Comparison of ENCODE assay signal across 17 cellular contexts in genomic region chr6:72816022-72816421, GRCh38.
A peak's percentile ranks its signal among the peaks of the same experiment; 100 is the strongest.
DNase-seq lines count a peak whose midpoint lies in the region; ATAC-seq, FAIRE-seq and TF ChIP-seq lines count a peak whose summit lies in the region.
"Had no signal": no experiment of that assay in that cellular context is flagged by ENCODE, and none has a peak within 500 bp of the region (broad histone marks: within the 10 kb centered on the region; RNA-seq: fewer than 3 reads in every experiment).

No MANE protein-coding gene starts in this region.

- H3K4me2 ChIP-seq in A549, result no peak overlapping the region
- H3K4me2 ChIP-seq in K562 (ENCODE audit: insufficient read depth, low read length), result no peak overlapping the region
- no peak overlapping the region for H3K4me2 ChIP-seq in mammary epithelial cell (ENCODE audit: insufficient read depth, low read depth, low read length)
- H3K4me2 ChIP-seq: BLaER1 had no signal

- H3K9ac ChIP-seq in K562 (ENCODE audit: insufficient read depth in 1 of 2, low read depth in 2 of 2, low read length in 2 of 2) (no peak overlapping the region), mammary epithelial cell (ENCODE audit: insufficient read depth, low read length) (no peak overlapping the region)
- H3K9ac ChIP-seq: BLaER1 had no signal

- H4K20me1 ChIP-seq in K562 (replicated peaks; ENCODE audit: control insufficient read depth, insufficient read depth, low read length) (no peaks in the 10 kb centered on the region), mammary epithelial cell (ENCODE audit: insufficient read depth, low read length) (no peaks in the 10 kb centered on the region)

- H3K27ac ChIP-seq in A549 (no peak overlapping the region), HEK293 (ENCODE audit: extremely low read depth, low read depth, low read length) (no peak overlapping the region), K562 (ENCODE audit: extremely low read depth, low read depth, low read length) (no peak overlapping the region), mammary epithelial cell (ENCODE audit: insufficient read depth, low read depth, low read length) (no peak overlapping the region)
- H3K27ac ChIP-seq: BLaER1, C4-2B had no signal

- BruUV-seq in K562 (replicated peaks; lab: Mats Ljungman, UMichigan), result no TSS peak
- no TSS peak for BruUV-seq in mammary epithelial cell (replicated peaks; lab: Mats Ljungman, UMichigan)

- H3K4me1 ChIP-seq in A549, result no peaks in the 10 kb centered on the region
- 0 out of 2 replicates have a peak, but pooled peaks cover 5% of the 10 kb centered on the region for H3K4me1 ChIP-seq in HEK293 (ENCODE audit: control insufficient read depth, insufficient read depth, low read length)
- H3K4me1 ChIP-seq in K562 (replicated peaks in 1 of 2; ENCODE audit: control insufficient read depth in 2 of 2, insufficient read depth in 2 of 2, low read length in 2 of 2), result no peaks in the 10 kb centered on the region
- peaks cover 17% of the 10 kb centered on the region for H3K4me1 ChIP-seq in mammary epithelial cell (ENCODE audit: insufficient read depth, low read length)
- H3K4me1 ChIP-seq: HAP-1 had no signal

- TF ChIP-seq EP300 in A549 (IDR thresholded peaks at IDR 0.05) (no peak), K562 (IDR thresholded peaks at IDR 0.05; ENCODE audit: low read length) (no peak)

- intact Hi-C loops in K562 (cut with micrococcal nuclease) (no loop called here), mammary epithelial cell (cut with micrococcal nuclease) (no loop called here)

- no peak for TF ChIP-seq CTCF in A549 (IDR thresholded peaks at IDR 0.05)
- TF ChIP-seq CTCF in HEK293 (tag by site-specific recombination; IDR thresholded peaks at IDR 0.05), result no peak
- TF ChIP-seq CTCF in K562 (IDR thresholded peaks at IDR 0.05 in 2 of 3, conservative IDR thresholded peaks at IDR 0.05 in 1 of 3; ENCODE audit: insufficient read depth in 2 of 3, low read depth in 1 of 3, low read length in 3 of 3), result no peak
- no peak for TF ChIP-seq CTCF in mammary epithelial cell (conservative IDR thresholded peaks at IDR 0.05 in 1 of 2, IDR thresholded peaks at IDR 0.05 in 1 of 2; ENCODE audit: extremely low read depth in 1 of 2, insufficient read depth in 1 of 2, low read depth in 1 of 2, low read length in 2 of 2)

- POLR2A ChIA-PET in A549 (lab: Yijun Ruan, JAX) (no interaction called here), HEK293 (lab: Yijun Ruan, JAX) (no interaction called here), K562 (lab: Yijun Ruan, JAX) (no interaction called here)

- ATAC-seq in A549 (no peak), K562 (no peak)
- ATAC-seq: GM12878 had no signal

- dilution Hi-C loops in mammary epithelial cell (cut with HindIII; ENCODE audit: low sequenced_read_pairs), result no loop called here

- no peak overlapping the region for H3K4me3 ChIP-seq in A549
- H3K4me3 ChIP-seq in HEK293 (ENCODE audit: low read depth, low read length), result no peak overlapping the region
- H3K4me3 ChIP-seq in K562, result no peak overlapping the region
- no peak overlapping the region for H3K4me3 ChIP-seq in mammary epithelial cell (replicated peaks in 1 of 3; ENCODE audit: insufficient read depth in 1 of 3, low read depth in 2 of 3, low read length in 3 of 3)
- H3K4me3 ChIP-seq: BLaER1, GM12878, HAP-1 had no signal

- H3K27me3 ChIP-seq in K562 (ENCODE audit: control insufficient read depth in 2 of 2, insufficient read depth in 2 of 2, low read length in 2 of 2), result no peaks in the 10 kb centered on the region
- H3K27me3 ChIP-seq in mammary epithelial cell (ENCODE audit: insufficient read depth, low read length), result no peaks in the 10 kb centered on the region
- H3K27me3 ChIP-seq: BLaER1 had no signal

- WGBS in A549 (ENCODE audit: missing lambda C conversion rate), result 97% methylated on average over 1 of the region's 1 CpG
- 27% methylated on average over 1 of the region's 1 CpG for WGBS in K562 (ENCODE audit: insufficient coverage, low coverage, missing lambda C conversion rate)
- WGBS in mammary epithelial cell (ENCODE audit: low coverage, missing lambda C conversion rate), result 91% methylated on average over 1 of the region's 1 CpG

- H3K79me2 ChIP-seq in K562 (ENCODE audit: control insufficient read depth, insufficient read depth, low read length) (no peaks in the 10 kb centered on the region), mammary epithelial cell (ENCODE audit: insufficient read depth, low read length) (peaks cover 2% of the 10 kb centered on the region)

- TF ChIP-seq RAD21 in A549 (conservative IDR thresholded peaks at IDR 0.05 in 1 of 2, IDR thresholded peaks at IDR 0.05 in 1 of 2), result no peak
- no peak for TF ChIP-seq RAD21 in K562 (CRISPR knock-in tag; conservative IDR thresholded peaks at IDR 0.05 in 1 of 2, IDR thresholded peaks at IDR 0.05 in 1 of 2)

- no peak for FAIRE-seq in A549 (lab: Jason Lieb, UNC)
- FAIRE-seq in K562 (lab: Jason Lieb, UNC), result no peak
- FAIRE-seq: GM12878 had no signal

- CTCF ChIA-PET in A549 (lab: Yijun Ruan, JAX) (no interaction called here), HEK293 (lab: Yijun Ruan, JAX) (interaction anchor here (1.3 kb wide), 1 partner anchor 314 kb away, joined by 5 read pairs; no protein-coding TSS in a partner anchor), K562 (lab: Yijun Ruan, JAX; ENCODE audit: low intra/inter-chr PET ratio) (no interaction called here), mammary epithelial cell (lab: Charles Lee; ENCODE audit: low non-redundant PET) (no interaction called here)

- no peaks in the 10 kb centered on the region for H3K9me3 ChIP-seq in A549
- no peaks in the 10 kb centered on the region for H3K9me3 ChIP-seq in HEK293 (ENCODE audit: control insufficient read depth, insufficient read depth, low read depth, low read length)
- no peaks in the 10 kb centered on the region for H3K9me3 ChIP-seq in K562 (replicated peaks; ENCODE audit: control insufficient read depth, insufficient read depth, low read depth, low read length)
- no peaks in the 10 kb centered on the region for H3K9me3 ChIP-seq in mammary epithelial cell (replicated peaks; ENCODE audit: insufficient read depth, low read length)
- H3K9me3 ChIP-seq: BLaER1, HAP-1 had no signal

- H2AFZ ChIP-seq in K562 (ENCODE audit: low read depth, low read length) (no peak overlapping the region), mammary epithelial cell (ENCODE audit: low read depth, low read length) (no peak overlapping the region)

- no peak for TF ChIP-seq POLR2A in A549 (IDR thresholded peaks at IDR 0.05; ENCODE audit: low read length)
- no peak for TF ChIP-seq POLR2A in K562 (conservative IDR thresholded peaks at IDR 0.05)
- TF ChIP-seq POLR2A in erythroblast (IDR thresholded peaks at IDR 0.05; ENCODE audit: low read length), result no peak

- H3K36me3 ChIP-seq in HEK293 (ENCODE audit: control insufficient read depth in 2 of 2, insufficient read depth in 1 of 2, low read length in 2 of 2) (no peaks in the 10 kb centered on the region), K562 (ENCODE audit: control insufficient read depth, insufficient read depth, low read length) (no peaks in the 10 kb centered on the region), mammary epithelial cell (ENCODE audit: insufficient read depth, low read length) (no peaks in the 10 kb centered on the region)
- H3K36me3 ChIP-seq: BLaER1, HAP-1 had no signal

- no peaks in the 10 kb centered on the region for H3K9me1 ChIP-seq in K562 (ENCODE audit: control insufficient read depth, insufficient read depth, low read length)

- in situ Hi-C loops in K562 (cut with MboI), result no loop called here
- in situ Hi-C loops in mammary epithelial cell (cut with MboI; ENCODE audit: low sequenced_read_pairs in 2 of 2), result no loop called here

- DNase-seq in A549 (ENCODE audit: low read depth in 1 of 2, low spot score in 1 of 2) (no peak), K562 (ENCODE audit: extremely low read depth in 1 of 4, low spot score in 3 of 4) (no peak), erythroblast (lab: John Stamatoyannopoulos, UW) (no peak), KG1 (lab: John Stamatoyannopoulos, UW) (no peak), mammary epithelial cell (no peak)
- DNase-seq: CD4-positive, alpha-beta T cell; CD8-positive, alpha-beta memory T cell; DMS 273 treated with DMSO at 0.1 percent for 48 hours; DMS79; EL; GDM1; GOT3 had no signal

TF ChIP-seq in A549, 52 proteins besides CTCF, POLR2A, EP300 and RAD21:
- TF ChIP-seq MAFK (IDR thresholded peaks at IDR 0.05; ENCODE audit: partially characterized antibody) (peak; percentile 55), ZSCAN20 (CRISPR knock-in tag; IDR thresholded peaks at IDR 0.05) (no peak)

TF ChIP-seq in HEK293, 187 proteins besides CTCF, POLR2A, EP300 and RAD21:
- TF ChIP-seq ZFP69B (tag by site-specific recombination; IDR thresholded peaks at IDR 0.05) (no peak), ZNF274 (IDR thresholded peaks at IDR 0.05; ENCODE audit: low read length) (no peak), ZNF274 (tag by site-specific recombination; IDR thresholded peaks at IDR 0.05; ENCODE audit: borderline replicate concordance) (no peak), PRDM1 (tag by site-specific recombination; IDR thresholded peaks at IDR 0.05) (0 out of 2 replicates have a peak, but pooled peaks have one; percentile 16)

TF ChIP-seq in K562, 482 proteins besides CTCF, POLR2A, EP300 and RAD21:
- peak; percentile 79 for TF ChIP-seq ZNF316 (IDR thresholded peaks at IDR 0.05)
- TF ChIP-seq C11orf30 (IDR thresholded peaks at IDR 0.05; ENCODE audit: low read depth), result peak; percentile 47; the same call in 1 of the 2 replicates
- TF ChIP-seq BCOR (IDR thresholded peaks at IDR 0.05), result no peak
- no peak for TF ChIP-seq ELF4 (CRISPR knock-in tag; IDR thresholded peaks at IDR 0.05)
- no peak for TF ChIP-seq EWSR1 (IDR thresholded peaks at IDR 0.05; ENCODE audit: borderline replicate concordance, low read depth, partially characterized antibody)
- peak; percentile 41; the same call in 1 of the 2 replicates for TF ChIP-seq MAFF (IDR thresholded peaks at IDR 0.05; ENCODE audit: low read length)
- no peak for TF ChIP-seq ZNF77 (CRISPR knock-in tag; IDR thresholded peaks at IDR 0.05)
